25 cellular contexts compared by ENCODE assay signal in genomic region chr2:151971301-151972072, GRCh38.
A peak's percentile ranks its signal among the peaks of the same experiment; 100 is the strongest.
DNase-seq lines count a peak whose midpoint lies in the region; ATAC-seq, FAIRE-seq and TF ChIP-seq lines count a peak whose summit lies in the region.
"Had no signal": no experiment of that assay in that cellular context is flagged by ENCODE, and none has a peak within 500 bp of the region (broad histone marks: within the 10 kb centered on the region; RNA-seq: fewer than 3 reads in every experiment).

No MANE protein-coding gene starts in this region.

- no peak for TF ChIP-seq POLR2A in HepG2 (IDR thresholded peaks at IDR 0.05; ENCODE audit: insufficient read depth in 1 of 2, low read depth in 2 of 2, low read length in 2 of 2)

- TF ChIP-seq RAD21 in HepG2 (CRISPR knock-in tag; IDR thresholded peaks at IDR 0.05): no peak

- no peaks in the 10 kb centered on the region for H3K36me3 Mint-ChIP-seq in MCF 10A (ENCODE audit: insufficient read depth, unreplicated experiment)
- no peaks in the 10 kb centered on the region for H3K36me3 Mint-ChIP-seq in activated naive CD8-positive, alpha-beta T cell treated with anti-CD3 and anti-CD28 coated beads for 36 hours
- H3K36me3 Mint-ChIP-seq: CD4-positive, alpha-beta memory T cell had no signal

- H3K27ac ChIP-seq in mammary epithelial cell (ENCODE audit: insufficient read depth, low read depth, low read length) (no peak overlapping the region), caudate nucleus (ENCODE audit: low read depth, low read length) (peak overlapping the region; percentile 89), HepG2 (ENCODE audit: extremely low read length, insufficient read depth, low read length) (no peak overlapping the region), coronary artery (no peak overlapping the region)
- H3K27ac ChIP-seq: BLaER1 treated with 17β-estradiol and CSF1 and Interleukin-3, amounts not matched to agents 10 nM and 100 nM; SJCRH30 had no signal

- H3K4me3 Mint-ChIP-seq in MCF 10A (ENCODE audit: unreplicated experiment): no peak overlapping the region
- H3K4me3 Mint-ChIP-seq in activated naive CD8-positive, alpha-beta T cell treated with anti-CD3 and anti-CD28 coated beads for 36 hours: no peak overlapping the region
- H3K4me3 Mint-ChIP-seq: CD4-positive, alpha-beta memory T cell had no signal

- DNase-seq in MCF 10A (ENCODE audit: unreplicated experiment): no peak
- DNase-seq in mammary epithelial cell: no peak
- DNase-seq in caudate nucleus (lab: John Stamatoyannopoulos, UW): peak in 5 of 61 donors; percentile 6 to 56 (median 26)
- DNase-seq in HepG2 (ENCODE audit: low spot score): no peak
- DNase-seq in activated naive CD8-positive, alpha-beta T cell treated with anti-CD3 and anti-CD28 coated beads for 36 hours: no peak
- DNase-seq in stimulated activated CD4-positive, alpha-beta T cell treated with anti-CD3 and anti-CD28 coated beads, Interleukin-12 subunit alpha, Interleukin-12 subunit beta, amount 100 ng/mL, for 4 hours: no peak
- no peak for DNase-seq in coronary artery (ENCODE audit: low spot score)
- no peak for DNase-seq in stimulated activated CD4-positive, alpha-beta T cell treated with anti-CD3 and anti-CD28 coated beads, Interleukin-15, amount 100 ng/mL, for 24 hours
- DNase-seq: 8988T; Caco-2; CD4-positive, alpha-beta memory T cell; DMS 273 treated with DMSO at 0.1 percent for 48 hours; DMS79 treated with DMSO at 0.1 percent for 48 hours; Kasumi-1; MM.1S; NCI-H1048; NCI-H1417 treated with DMSO at 0.1 percent for 48 hours; NCI-H1930; NCI-H524 treated with DMSO at 0.1 percent for 48 hours; OCI-M1; SJCRH30 had no signal

- intact Hi-C loops in MCF 10A (cut with micrococcal nuclease) (no loop called here), mammary epithelial cell (cut with micrococcal nuclease) (no loop called here), HepG2 (cut with micrococcal nuclease; ENCODE audit: unreplicated experiment) (no loop called here)

- TF ChIP-seq CTCF in MCF 10A (IDR thresholded peaks at IDR 0.05; ENCODE audit: unreplicated experiment) (no peak), mammary epithelial cell (conservative IDR thresholded peaks at IDR 0.05 in 1 of 2, IDR thresholded peaks at IDR 0.05 in 1 of 2; ENCODE audit: extremely low read depth in 1 of 2, insufficient read depth in 1 of 2, low read depth in 1 of 2, low read length in 2 of 2) (no peak), HepG2 (CRISPR knock-in tag; IDR thresholded peaks at IDR 0.05) (no peak), coronary artery (IDR thresholded peaks at IDR 0.05) (no peak)

- CTCF ChIA-PET in MCF 10A (lab: Yijun Ruan, JAX) (interaction anchor here (0.6 to 0.9 kb wide), 3 partner anchors 27 to 164 kb away, joined by 3 to 4 read pairs (median 3); no protein-coding TSS in a partner anchor), mammary epithelial cell (lab: Charles Lee; ENCODE audit: low non-redundant PET) (no interaction called here), HepG2 (lab: Yijun Ruan, JAX; ENCODE audit: low intra/inter-chr PET ratio, low total read pairs) (no interaction called here)

- no peaks in the 10 kb centered on the region for H3K27me3 Mint-ChIP-seq in MCF 10A (ENCODE audit: insufficient read depth, unreplicated experiment)
- H3K27me3 Mint-ChIP-seq in activated naive CD8-positive, alpha-beta T cell treated with anti-CD3 and anti-CD28 coated beads for 36 hours: peaks cover 4% of the 10 kb centered on the region

- peaks cover 11% of the 10 kb centered on the region for H3K4me1 Mint-ChIP-seq in MCF 10A (ENCODE audit: insufficient read depth, unreplicated experiment)
- peaks cover 3% of the 10 kb centered on the region for H3K4me1 Mint-ChIP-seq in activated naive CD8-positive, alpha-beta T cell treated with anti-CD3 and anti-CD28 coated beads for 36 hours

- H3K79me2 ChIP-seq in mammary epithelial cell (ENCODE audit: insufficient read depth, low read length) (no peaks in the 10 kb centered on the region), HepG2 (ENCODE audit: insufficient read depth, low read length) (peaks cover 24% of the 10 kb centered on the region)

- in situ Hi-C loops in mammary epithelial cell (cut with MboI; ENCODE audit: low sequenced_read_pairs in 2 of 2): no loop called here
- in situ Hi-C loops in HepG2 (cut with HindIII; ENCODE audit: extremely low pct_ligation_motif_present, low pct_unique_long_range_greater_than_20kb): no loop called here

- H3K4me2 ChIP-seq in mammary epithelial cell (ENCODE audit: insufficient read depth, low read depth, low read length) (no peak overlapping the region), HepG2 (ENCODE audit: low read depth, low read length) (peak overlapping the region; percentile 93)
- H3K4me2 ChIP-seq: BLaER1 treated with 17β-estradiol and CSF1 and Interleukin-3, amounts not matched to agents 10 nM and 100 nM had no signal

- POLR2A ChIA-PET in MCF 10A (lab: Yijun Ruan, JAX): interaction anchor here (0.9 kb wide), 1 partner anchor 174 kb away, joined by 3 read pairs; no protein-coding TSS in a partner anchor
- POLR2A ChIA-PET in HepG2 (lab: Yijun Ruan, JAX): no interaction called here

- TF ChIP-seq EP300 in HepG2 (IDR thresholded peaks at IDR 0.05; ENCODE audit: low read depth in 2 of 2, low read length in 2 of 2) (no peak), HepG2 (CRISPR knock-in tag; IDR thresholded peaks at IDR 0.05; ENCODE audit: borderline replicate concordance) (no peak)

- BruUV-seq in MCF 10A (replicated peaks; lab: Mats Ljungman, UMichigan): no TSS peak
- no TSS peak for BruUV-seq in mammary epithelial cell (replicated peaks; lab: Mats Ljungman, UMichigan)
- no TSS peak for BruUV-seq in HepG2 (replicated peaks; lab: Mats Ljungman, UMichigan)

- H3K36me3 ChIP-seq in mammary epithelial cell (ENCODE audit: insufficient read depth, low read length): no peaks in the 10 kb centered on the region
- no peaks in the 10 kb centered on the region; a peak in 1 of 5 replicates for H3K36me3 ChIP-seq in HepG2 (replicated peaks in 1 of 2; ENCODE audit: control insufficient read depth in 1 of 2, insufficient read depth in 2 of 2, low read length in 2 of 2)
- H3K36me3 ChIP-seq: BLaER1 treated with 17β-estradiol and CSF1 and Interleukin-3, amounts not matched to agents 10 nM and 100 nM; SJCRH30 had no signal

- H3K4me1 ChIP-seq in mammary epithelial cell (ENCODE audit: insufficient read depth, low read length) (peaks cover 5% of the 10 kb centered on the region), HepG2 (ENCODE audit: insufficient read depth, low read length) (peaks cover 63% of the 10 kb centered on the region)
- H3K4me1 ChIP-seq: BLaER1 treated with 17β-estradiol and CSF1 and Interleukin-3, amounts not matched to agents 10 nM and 100 nM; Caco-2 had no signal

- H3K27me3 ChIP-seq in mammary epithelial cell (ENCODE audit: insufficient read depth, low read length): no peaks in the 10 kb centered on the region
- no peaks in the 10 kb centered on the region for H3K27me3 ChIP-seq in HepG2 (ENCODE audit: control insufficient read depth in 1 of 2, insufficient read depth in 2 of 2, low read length in 2 of 2)
- H3K27me3 ChIP-seq: BLaER1 treated with 17β-estradiol and CSF1 and Interleukin-3, amounts not matched to agents 10 nM and 100 nM; SJCRH30 had no signal

- peak overlapping the region; percentile 10 for H3K27ac Mint-ChIP-seq in MCF 10A (ENCODE audit: low read depth, unreplicated experiment)
- no peak overlapping the region for H3K27ac Mint-ChIP-seq in activated naive CD8-positive, alpha-beta T cell treated with anti-CD3 and anti-CD28 coated beads for 36 hours

- H3K4me3 ChIP-seq in mammary epithelial cell (replicated peaks in 1 of 3; ENCODE audit: insufficient read depth in 1 of 3, low read depth in 2 of 3, low read length in 3 of 3): no peak overlapping the region
- no peak overlapping the region for H3K4me3 ChIP-seq in HepG2 (replicated peaks in 1 of 3; ENCODE audit: insufficient read depth in 1 of 3, low read depth in 2 of 3, low read length in 3 of 3)
- no peak overlapping the region for H3K4me3 ChIP-seq in coronary artery
- H3K4me3 ChIP-seq: BLaER1 treated with 17β-estradiol and CSF1 and Interleukin-3, amounts not matched to agents 10 nM and 100 nM; GM12878; SJCRH30 had no signal

- H3K9me3 Mint-ChIP-seq in MCF 10A (ENCODE audit: unreplicated experiment): no peaks in the 10 kb centered on the region
- no peaks in the 10 kb centered on the region for H3K9me3 Mint-ChIP-seq in activated naive CD8-positive, alpha-beta T cell treated with anti-CD3 and anti-CD28 coated beads for 36 hours

- H4K20me1 ChIP-seq in mammary epithelial cell (ENCODE audit: insufficient read depth, low read length): no peaks in the 10 kb centered on the region
- no peaks in the 10 kb centered on the region for H4K20me1 ChIP-seq in HepG2 (ENCODE audit: insufficient read depth, low read length)
- H4K20me1 ChIP-seq: BLaER1 treated with 17β-estradiol and CSF1 and Interleukin-3, amounts not matched to agents 10 nM and 100 nM had no signal

- H2AFZ ChIP-seq in mammary epithelial cell (ENCODE audit: low read depth, low read length): no peak overlapping the region
- H2AFZ ChIP-seq in HepG2 (ENCODE audit: low read length): no peak overlapping the region

- H3K9me3 ChIP-seq in mammary epithelial cell (replicated peaks; ENCODE audit: insufficient read depth, low read length) (no peaks in the 10 kb centered on the region), HepG2 (ENCODE audit: low read length) (no peaks in the 10 kb centered on the region)
- H3K9me3 ChIP-seq: BLaER1 treated with 17β-estradiol and CSF1 and Interleukin-3, amounts not matched to agents 10 nM and 100 nM; Caco-2; SJCRH30 had no signal

- H3K9ac ChIP-seq in mammary epithelial cell (ENCODE audit: insufficient read depth, low read length) (no peak overlapping the region), HepG2 (ENCODE audit: insufficient read depth, low read depth, low read length) (no peak overlapping the region)
- H3K9ac ChIP-seq: BLaER1 treated with 17β-estradiol and CSF1 and Interleukin-3, amounts not matched to agents 10 nM and 100 nM had no signal

- no peak for ATAC-seq in HepG2
- ATAC-seq: GM12878 had no signal

- 85% methylated on average over 11 of the region's 13 CpGs for WGBS in mammary epithelial cell (ENCODE audit: low coverage, missing lambda C conversion rate)
- WGBS in HepG2 (ENCODE audit: low lambda C conversion rate): 93% methylated on average over 13 of the region's 13 CpGs

- dilution Hi-C loops in mammary epithelial cell (cut with HindIII; ENCODE audit: low sequenced_read_pairs): no loop called here

- FAIRE-seq in HepG2 (lab: Jason Lieb, UNC): no peak
- FAIRE-seq: H54, RCC 7860 had no signal
